Comparison of ENCODE assay signal across 8 cellular contexts in genomic region chr2:98086491-98087446, GRCh38. TPM values are rescaled to one million over a fixed set of nuclear protein-coding genes. Genes with fewer than 3 reads are reported as not detected.
A peak's percentile ranks its signal among the peaks of the same experiment; 100 is the strongest.
DNase-seq lines count a peak whose midpoint lies in the region; ATAC-seq, FAIRE-seq and TF ChIP-seq lines count a peak whose summit lies in the region.

Gene VWA3B (plus strand): TSS chr2:98087167. CDS start chr2:98093093, 5,926 bp downstream.

- no peaks in the 10 kb centered on the region for H3K79me2 ChIP-seq in K562 (ENCODE audit: control insufficient read depth, insufficient read depth, low read length)
- no peaks in the 10 kb centered on the region for H3K79me2 ChIP-seq in smooth muscle cell (ENCODE audit: low read depth)

- H3K27ac ChIP-seq in K562 (ENCODE audit: extremely low read depth, low read depth, low read length) = no peak within 1 kb of the TSS; the same call in 2 of the 3 replicates
- H3K27ac ChIP-seq in iPS-18a (ENCODE audit: low read length) = no peak within 1 kb of the TSS
- H3K27ac ChIP-seq in smooth muscle cell (ENCODE audit: low read depth) = no peak within 1 kb of the TSS

- no peaks in the 10 kb centered on the region for H4K20me1 ChIP-seq in K562 (replicated peaks; ENCODE audit: control insufficient read depth, insufficient read depth, low read length)
- no peaks in the 10 kb centered on the region for H4K20me1 ChIP-seq in smooth muscle cell (ENCODE audit: low read depth)

- peak within 1 kb of the TSS; percentile 34 for H3K4me3 ChIP-seq in K562
- H3K4me3 ChIP-seq in iPS-18a (ENCODE audit: low read length) = peak within 1 kb of the TSS; percentile 61
- peak within 1 kb of the TSS; percentile 68 for H3K4me3 ChIP-seq in smooth muscle cell

- CTCF ChIA-PET in K562 (lab: Yijun Ruan, JAX; ENCODE audit: low intra/inter-chr PET ratio) = interaction anchor here (0.6 kb wide), 1 partner anchor 377 kb away, joined by 3 read pairs; no protein-coding TSS in a partner anchor

- no peak for TF ChIP-seq EP300 in K562 (IDR thresholded peaks at IDR 0.05; ENCODE audit: low read length)

- no peak for FAIRE-seq in K562 (lab: Jason Lieb, UNC)

- TF ChIP-seq RAD21 in K562 (CRISPR knock-in tag; conservative IDR thresholded peaks at IDR 0.05 in 1 of 2, IDR thresholded peaks at IDR 0.05 in 1 of 2) = no peak

- ATAC-seq in GM19372 (IDR thresholded peaks at IDR 0.05; ENCODE audit: low read depth, unreplicated experiment) (peak; percentile 89), HG03558 (IDR thresholded peaks at IDR 0.05; ENCODE audit: extremely low read depth, unreplicated experiment) (peak; percentile 65), K562 (peak; percentile 95)

- H3K9ac ChIP-seq in K562 (ENCODE audit: insufficient read depth in 1 of 2, low read depth in 2 of 2, low read length in 2 of 2) (no peak within 1 kb of the TSS), iPS-18a (ENCODE audit: low read length) (peak within 1 kb of the TSS; percentile 41), smooth muscle cell (ENCODE audit: low read depth) (peak within 1 kb of the TSS; percentile 54)

- TF ChIP-seq POLR2A in K562 (conservative IDR thresholded peaks at IDR 0.05) = no peak

- H3K9me1 ChIP-seq in K562 (ENCODE audit: control insufficient read depth, insufficient read depth, low read length) = no peaks in the 10 kb centered on the region

- DNase-seq in COLO829 (ENCODE audit: low spot score) (peak; percentile 29), OCI-M1 (lab: John Stamatoyannopoulos, UW) (peak; percentile 31), K562 (ENCODE audit: extremely low read depth in 1 of 4, low spot score in 3 of 4) (peak; percentile 31 to 74 (median 72)), smooth muscle cell (lab: John Stamatoyannopoulos, UW; ENCODE audit: unreplicated experiment) (peak; percentile 11), cerebellar cortex (ENCODE audit: low spot score) (no peak)

- 18% methylated on average over 55 of the region's 74 CpGs for WGBS in K562 (ENCODE audit: insufficient coverage, low coverage, missing lambda C conversion rate)
- 1% methylated on average over 72 of the region's 74 CpGs for WGBS in smooth muscle cell (ENCODE audit: low lambda C conversion rate)

- TF ChIP-seq CTCF in K562 (IDR thresholded peaks at IDR 0.05 in 2 of 3, conservative IDR thresholded peaks at IDR 0.05 in 1 of 3; ENCODE audit: insufficient read depth in 2 of 3, low read depth in 1 of 3, low read length in 3 of 3) (no peak), smooth muscle cell (IDR thresholded peaks at IDR 0.05; ENCODE audit: borderline replicate concordance, insufficient read depth, poor library complexity, severe bottlenecking) (no peak)

- H3K4me2 ChIP-seq in K562 (ENCODE audit: insufficient read depth, low read length) (peak within 1 kb of the TSS; percentile 75), smooth muscle cell (peak within 1 kb of the TSS; percentile 91)

- peaks cover 25 to 32% of the 10 kb centered on the region in 2 experiments for H3K27me3 ChIP-seq in K562 (ENCODE audit: control insufficient read depth in 2 of 2, insufficient read depth in 2 of 2, low read length in 2 of 2)
- peaks cover 48% of the 10 kb centered on the region for H3K27me3 ChIP-seq in iPS-18a (ENCODE audit: control insufficient read depth, insufficient read depth, low read length)
- H3K27me3 ChIP-seq in smooth muscle cell (ENCODE audit: low read depth) = peaks cover 33% of the 10 kb centered on the region

- intact Hi-C loops in K562 (cut with micrococcal nuclease) = no loop called here

- in situ Hi-C loops in K562 (cut with MboI) = no loop called here

- H3F3A ChIP-seq in smooth muscle cell (ENCODE audit: low read depth) = no peaks in the 10 kb centered on the region

- POLR2A ChIA-PET in K562 (lab: Yijun Ruan, JAX) = interaction anchor here (1.0 kb wide), 1 partner anchor 12 kb away, joined by 4 read pairs; no protein-coding TSS in a partner anchor

- no peaks in the 10 kb centered on the region for H3K36me3 ChIP-seq in K562 (ENCODE audit: control insufficient read depth, insufficient read depth, low read length)
- H3K36me3 ChIP-seq in iPS-18a (ENCODE audit: control insufficient read depth, low read depth, low read length) = no peaks in the 10 kb centered on the region
- H3K36me3 ChIP-seq in smooth muscle cell (ENCODE audit: low read depth) = no peaks in the 10 kb centered on the region

- BruUV-seq in K562 (replicated peaks; lab: Mats Ljungman, UMichigan) = no TSS peak

- peaks cover 2 to 8% of the 10 kb centered on the region in 2 experiments; a peak in 2 of 5 replicates for H3K4me1 ChIP-seq in K562 (replicated peaks in 1 of 2; ENCODE audit: control insufficient read depth in 2 of 2, insufficient read depth in 2 of 2, low read length in 2 of 2)
- no peaks in the 10 kb centered on the region for H3K4me1 ChIP-seq in iPS-18a (ENCODE audit: control insufficient read depth, low read depth, low read length)
- H3K4me1 ChIP-seq in smooth muscle cell (ENCODE audit: low read depth) = peaks cover 6% of the 10 kb centered on the region

- H3K9me3 ChIP-seq in K562 (replicated peaks; ENCODE audit: control insufficient read depth, insufficient read depth, low read depth, low read length) (no peaks in the 10 kb centered on the region), iPS-18a (ENCODE audit: control insufficient read depth, low read depth, low read length) (no peaks in the 10 kb centered on the region), smooth muscle cell (replicated peaks; ENCODE audit: low read depth) (no peaks in the 10 kb centered on the region)

- H2AFZ ChIP-seq in K562 (ENCODE audit: low read depth, low read length) = peak within 1 kb of the TSS; percentile 72; the same call in 1 of the 2 replicates
- H2AFZ ChIP-seq in smooth muscle cell (ENCODE audit: low read depth) = peak within 1 kb of the TSS; percentile 93

TF ChIP-seq in K562, 482 proteins besides CTCF, POLR2A, EP300 and RAD21:
- TF ChIP-seq EP400 (IDR thresholded peaks at IDR 0.05) (no peak), KLF10 (CRISPR knock-in tag; IDR thresholded peaks at IDR 0.05) (no peak), SMAD1 (IDR thresholded peaks at IDR 0.05; ENCODE audit: low read depth, low read length, partially characterized antibody) (no peak), WHSC1 (IDR thresholded peaks at IDR 0.05; ENCODE audit: low read length) (no peak), HCFC1 (IDR thresholded peaks at IDR 0.05; ENCODE audit: low read depth, low read length) (no peak), NFIC (IDR thresholded peaks at IDR 0.05) (0 out of 2 replicates have a peak, but pooled peaks have one; percentile 6), EGR1 (conservative IDR thresholded peaks at IDR 0.05) (peak; percentile 56), SP1 (CRISPR knock-in tag; IDR thresholded peaks at IDR 0.05) (no peak), HSF4 (CRISPR knock-in tag; IDR thresholded peaks at IDR 0.05; ENCODE audit: borderline replicate concordance) (no peak), RFX1 (IDR thresholded peaks at IDR 0.05) (peak; percentile 66), RBBP5 (IDR thresholded peaks at IDR 0.05; ENCODE audit: borderline replicate concordance, insufficient read depth, low read length, poor library complexity, severe bottlenecking) (no peak)

RNA-seq across cellular contexts. Expression of gene VWA3B, which starts in this region (rescaled TPM):
- total RNA-seq in K562 (2011; cell fraction: chromatin; rRNA removed; ENCODE audit: low replicate concordance) = not detected in 2 replicates
- not detected in 2 replicates for total RNA-seq in K562 (2011; cell fraction: nucleolus; rRNA removed)
- total RNA-seq in K562 (2011; cell fraction: nucleoplasm; rRNA removed) = not detected in 2 replicates
- total RNA-seq in K562 (2014; rRNA removed) (not detected in 2 replicates), K562 (2014; rRNA removed; fragmentation: Illumina TruSeq; extraction: Trizol) (not detected in 2 replicates), K562 (2015; rRNA removed; fragmentation: Illumina TruSeq; extraction: Trizol) (not detected in 2 replicates), K562 (2021) (not detected in 2 replicates), smooth muscle cell (not detected in 2 replicates)
- polyA plus RNA-seq in K562 (2011; rRNA removed) (not detected in 2 replicates), K562 (2014; fragmentation: Illumina TruSeq; extraction: Trizol) (not detected in 2 replicates), K562 (2014; fragmentation: Nextera tagmentation; extraction: Ambion mirVana) (not detected), K562 (2014; rRNA removed) (not detected in 2 replicates), smooth muscle cell (not detected in 2 replicates)
- not detected in 2 replicates for polyA plus RNA-seq in K562 (2011; cell fraction: cytosol; rRNA removed)
- polyA plus RNA-seq in K562 (2011; cell fraction: nucleus; rRNA removed) = 0.35 TPM in 1 of 2 replicates, not detected in the other
- polyA plus RNA-seq in K562 (2012) = not detected in 2 replicates
- not detected in 2 replicates for polyA minus RNA-seq in K562 (2011; rRNA and poly(A)+ RNA removed)
- polyA minus RNA-seq in K562 (2011; cell fraction: cytosol; rRNA and poly(A)+ RNA removed) = not detected in 2 replicates
- polyA minus RNA-seq in K562 (2011; cell fraction: nucleus; rRNA and poly(A)+ RNA removed) = not detected in 2 replicates

Comparison
In these comparisons a context has a peak if more than half of its experiments do, and no peak if none do; other contexts are left out.
1. Peak in DNase-seq, ATAC-seq, H3K4me3 ChIP-seq and H3K4me2 ChIP-seq in K562; RNA of the gene not detected or under 1 TPM.
2. Peak in DNase-seq, H3K4me3 ChIP-seq, H3K9ac ChIP-seq and H3K4me2 ChIP-seq in smooth muscle cell; RNA of the gene not detected or under 1 TPM.